In genomic region chr4:140740422-140740821, GRCh38 we compare ENCODE assay signal across 11 cellular contexts. TPM values are rescaled to one million over a fixed set of nuclear protein-coding genes. Genes with fewer than 3 reads are reported as not detected.
"Had no signal": no experiment of that assay in that cellular context is flagged by ENCODE, and none has a peak within 500 bp of the region (broad histone marks: within the 10 kb centered on the region; RNA-seq: fewer than 3 reads in every experiment).

No MANE protein-coding gene starts in this region.

- H3K4me3 Mint-ChIP-seq: activated CD8-positive, alpha-beta T cell treated with anti-CD3 and anti-CD28 coated beads for 36 hours; activated naive CD8-positive, alpha-beta T cell treated with anti-CD3 and anti-CD28 coated beads, Interleukin-2, amount 50 U/mL, for 24 hours; activated T-helper 1 cell treated with anti-CD3 and anti-CD28 coated beads, Interleukin-12 subunit alpha, Interleukin-12 subunit beta, Interleukin-2, Interleukin-4 antibody, amounts not matched to agents 30 ng/mL and 10 ng/mL and 1 ng/mL, durations not matched to agents 14 hours and 24 hours and 36 hours had no signal

- H3K4me3 ChIP-seq: coronary artery, tibial artery had no signal

- H3K9me3 ChIP-seq: tibial artery had no signal

- H3K27ac Mint-ChIP-seq: activated CD8-positive, alpha-beta T cell treated with anti-CD3 and anti-CD28 coated beads for 36 hours; activated naive CD8-positive, alpha-beta T cell treated with anti-CD3 and anti-CD28 coated beads, Interleukin-2, amount 50 U/mL, for 24 hours; activated T-helper 1 cell treated with anti-CD3 and anti-CD28 coated beads, Interleukin-12 subunit alpha, Interleukin-12 subunit beta, Interleukin-2, Interleukin-4 antibody, amounts not matched to agents 30 ng/mL and 10 ng/mL and 1 ng/mL, durations not matched to agents 14 hours and 24 hours and 36 hours had no signal

- H3K27ac ChIP-seq: coronary artery, tibial artery had no signal

- H3K27me3 ChIP-seq: tibial artery had no signal

- H3K36me3 ChIP-seq: tibial artery had no signal

- DNase-seq: activated CD8-positive, alpha-beta T cell treated with anti-CD3 and anti-CD28 coated beads for 36 hours; activated naive CD4-positive, alpha-beta T cell; activated naive CD8-positive, alpha-beta T cell treated with anti-CD3 and anti-CD28 coated beads, Interleukin-2, amount 50 U/mL, for 24 hours; caudate nucleus; effector CD4-positive, alpha-beta T cell; kidney; stimulated activated CD4-positive, alpha-beta T cell treated with anti-CD3 and anti-CD28 coated beads, Interleukin-4, amount 100 ng/mL, for 4 hours; T-helper 9 cell; tibial artery had no signal

- H3K9me3 Mint-ChIP-seq: activated CD8-positive, alpha-beta T cell treated with anti-CD3 and anti-CD28 coated beads for 36 hours; activated naive CD8-positive, alpha-beta T cell treated with anti-CD3 and anti-CD28 coated beads, Interleukin-2, amount 50 U/mL, for 24 hours; activated T-helper 1 cell treated with anti-CD3 and anti-CD28 coated beads, Interleukin-12 subunit alpha, Interleukin-12 subunit beta, Interleukin-2, Interleukin-4 antibody, amounts not matched to agents 30 ng/mL and 10 ng/mL and 1 ng/mL, durations not matched to agents 14 hours and 24 hours and 36 hours had no signal

- FAIRE-seq: kidney had no signal

RNA-seq across cellular contexts. Expression of gene TBC1D9, which starts 15.8 kb away (rescaled TPM):
- total RNA-seq: activated CD8-positive, alpha-beta T cell treated with anti-CD3 and anti-CD28 coated beads for 36 hours; activated T-helper 1 cell treated with anti-CD3 and anti-CD28 coated beads, Interleukin-12 subunit alpha, Interleukin-12 subunit beta, Interleukin-2, Interleukin-4 antibody, amounts not matched to agents 30 ng/mL and 10 ng/mL and 1 ng/mL, durations not matched to agents 14 hours and 24 hours and 36 hours had no signal
